In the genomic region with DNA sequence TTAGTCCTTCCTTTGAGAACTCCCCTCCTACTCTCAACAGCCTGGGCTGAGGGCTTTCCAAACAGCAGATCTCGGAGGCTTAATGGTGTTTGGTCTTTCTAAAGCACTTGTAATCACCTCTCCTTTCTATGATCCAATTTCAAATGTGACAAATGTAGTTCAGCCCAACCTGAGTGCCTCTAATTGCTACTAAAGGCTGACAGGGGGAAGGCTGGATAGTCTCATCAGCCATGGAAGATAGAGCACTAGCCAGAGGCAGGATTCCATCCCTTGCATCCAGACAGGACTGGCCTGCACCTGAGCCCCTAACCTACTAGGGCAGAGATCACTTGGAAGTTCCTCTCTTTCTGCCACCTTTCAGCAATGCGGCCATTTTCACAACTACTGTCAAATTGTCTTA, we compare ENCODE assay signal across 21 cellular contexts.
A peak's percentile ranks its signal among the peaks of the same experiment; 100 is the strongest.
DNase-seq lines count a peak whose midpoint lies in the region; ATAC-seq, FAIRE-seq and TF ChIP-seq lines count a peak whose summit lies in the region.
"Had no signal": no experiment of that assay in that cellular context is flagged by ENCODE, and none has a peak within 500 bp of the region (broad histone marks: within the 10 kb centered on the region; RNA-seq: fewer than 3 reads in every experiment).

No MANE protein-coding gene starts in this region.

- no peak for ATAC-seq in Right ventricle myocardium superior (ENCODE audit: poor library complexity)
- ATAC-seq in activated T-cell treated with anti-CD3 and anti-CD28 coated beads, Interleukin-2, amount 50 U/mL, for 4 hours: no peak
- ATAC-seq: naive thymus-derived CD8-positive, alpha-beta T cell had no signal

- H3K4me3 Mint-ChIP-seq in astrocyte (ENCODE audit: unreplicated experiment) (no peak overlapping the region), type B pancreatic cell (no peak overlapping the region)
- no peak overlapping the region for H3K4me3 Mint-ChIP-seq in activated T-cell treated with anti-CD3 and anti-CD28 coated beads, Interleukin-2, amount 50 U/mL, for 4 hours
- H3K4me3 Mint-ChIP-seq: activated CD4-positive, alpha-beta memory T cell treated with anti-CD3 and anti-CD28 coated beads, Interleukin-2, amount 10 ng/mL, durations not matched to agents 7 days and 5 days; memory B cell; naive thymus-derived CD8-positive, alpha-beta T cell had no signal

- peaks cover 5% of the 10 kb centered on the region for H3K27me3 Mint-ChIP-seq in astrocyte (ENCODE audit: low read depth, unreplicated experiment)
- H3K27me3 Mint-ChIP-seq in type B pancreatic cell: peaks cover 19% of the 10 kb centered on the region
- H3K27me3 Mint-ChIP-seq in activated T-cell treated with anti-CD3 and anti-CD28 coated beads, Interleukin-2, amount 50 U/mL, for 4 hours (ENCODE audit: low read depth): peaks cover 27% of the 10 kb centered on the region

- no peaks in the 10 kb centered on the region for H3K79me2 ChIP-seq in astrocyte (ENCODE audit: insufficient read depth, low read length)

- H3K36me3 Mint-ChIP-seq in astrocyte (ENCODE audit: low read depth, unreplicated experiment): no peaks in the 10 kb centered on the region
- H3K36me3 Mint-ChIP-seq in type B pancreatic cell: no peaks in the 10 kb centered on the region
- H3K36me3 Mint-ChIP-seq in activated T-cell treated with anti-CD3 and anti-CD28 coated beads, Interleukin-2, amount 50 U/mL, for 4 hours (ENCODE audit: insufficient read depth): no peaks in the 10 kb centered on the region
- H3K36me3 Mint-ChIP-seq: memory B cell; naive thymus-derived CD8-positive, alpha-beta T cell had no signal

- H3K27ac Mint-ChIP-seq in astrocyte (ENCODE audit: unreplicated experiment): peak overlapping the region; percentile 7
- peak overlapping the region; percentile 24 for H3K27ac Mint-ChIP-seq in type B pancreatic cell
- H3K27ac Mint-ChIP-seq: activated CD4-positive, alpha-beta memory T cell treated with anti-CD3 and anti-CD28 coated beads, Interleukin-2, amount 10 ng/mL, durations not matched to agents 7 days and 5 days; memory B cell; naive thymus-derived CD8-positive, alpha-beta T cell had no signal

- no peak overlapping the region for H3K4me3 ChIP-seq in astrocyte (ENCODE audit: insufficient read depth, low read depth, low read length)
- H3K4me3 ChIP-seq: A549; BLaER1 treated with 17β-estradiol and CSF1 and Interleukin-3, amounts not matched to agents 10 nM and 100 nM; tibial artery had no signal

- H3K36me3 ChIP-seq in astrocyte (ENCODE audit: insufficient read depth, low read length): no peaks in the 10 kb centered on the region
- H3K36me3 ChIP-seq: BLaER1 treated with 17β-estradiol and CSF1 and Interleukin-3, amounts not matched to agents 10 nM and 100 nM; tibial artery; WERI-Rb-1 had no signal

- TF ChIP-seq CTCF in astrocyte (IDR thresholded peaks at IDR 0.05; ENCODE audit: insufficient read depth, low read depth, low read length): no peak
- no peak for TF ChIP-seq CTCF in type B pancreatic cell (conservative IDR thresholded peaks at IDR 0.05)

- H3K4me1 ChIP-seq in astrocyte (ENCODE audit: insufficient read depth, low read length): peaks cover 36% of the 10 kb centered on the region

- no peaks in the 10 kb centered on the region for H3K27me3 ChIP-seq in astrocyte (ENCODE audit: insufficient read depth, low read length)
- H3K27me3 ChIP-seq: BLaER1 treated with 17β-estradiol and CSF1 and Interleukin-3, amounts not matched to agents 10 nM and 100 nM had no signal

- H3K9me3 ChIP-seq in astrocyte (ENCODE audit: insufficient read depth, low read depth, low read length): no peaks in the 10 kb centered on the region
- H3K9me3 ChIP-seq: A549; BLaER1 treated with 17β-estradiol and CSF1 and Interleukin-3, amounts not matched to agents 10 nM and 100 nM; tibial artery had no signal

- peaks cover 45% of the 10 kb centered on the region for H3K4me1 Mint-ChIP-seq in astrocyte (ENCODE audit: low read depth, unreplicated experiment)
- H3K4me1 Mint-ChIP-seq in type B pancreatic cell (ENCODE audit: unreplicated experiment): peaks cover 13% of the 10 kb centered on the region
- H3K4me1 Mint-ChIP-seq in activated T-cell treated with anti-CD3 and anti-CD28 coated beads, Interleukin-2, amount 50 U/mL, for 4 hours (ENCODE audit: low read depth): no peaks in the 10 kb centered on the region
- H3K4me1 Mint-ChIP-seq: naive thymus-derived CD8-positive, alpha-beta T cell had no signal

- no peak overlapping the region for H3K4me2 ChIP-seq in astrocyte (ENCODE audit: low read length)
- H3K4me2 ChIP-seq: A549 had no signal

- no peaks in the 10 kb centered on the region for H3K9me3 Mint-ChIP-seq in astrocyte (ENCODE audit: unreplicated experiment)
- no peaks in the 10 kb centered on the region for H3K9me3 Mint-ChIP-seq in type B pancreatic cell
- no peaks in the 10 kb centered on the region for H3K9me3 Mint-ChIP-seq in activated T-cell treated with anti-CD3 and anti-CD28 coated beads, Interleukin-2, amount 50 U/mL, for 4 hours
- H3K9me3 Mint-ChIP-seq: activated CD4-positive, alpha-beta memory T cell treated with anti-CD3 and anti-CD28 coated beads, Interleukin-2, amount 10 ng/mL, durations not matched to agents 7 days and 5 days; memory B cell; naive thymus-derived CD8-positive, alpha-beta T cell had no signal

- no peaks in the 10 kb centered on the region for H4K20me1 ChIP-seq in astrocyte (ENCODE audit: insufficient read depth, low read length)
- H4K20me1 ChIP-seq: BLaER1 treated with 17β-estradiol and CSF1 and Interleukin-3, amounts not matched to agents 10 nM and 100 nM had no signal

- no peak overlapping the region for H3K9ac ChIP-seq in astrocyte (ENCODE audit: low read length)
- H3K9ac ChIP-seq: BLaER1 treated with 17β-estradiol and CSF1 and Interleukin-3, amounts not matched to agents 10 nM and 100 nM had no signal

- no peak for FAIRE-seq in astrocyte (lab: Jason Lieb, UNC)
- FAIRE-seq: A549, D721Med, GM12892 had no signal

- peak; percentile 63 for DNase-seq in NCI-H748 (lab: John Stamatoyannopoulos, UW; ENCODE audit: unreplicated experiment)
- DNase-seq in NCI-H748 treated with DMSO at 0.1 percent for 48 hours (lab: John Stamatoyannopoulos, UW): no peak
- DNase-seq in NCI-H2227 (lab: John Stamatoyannopoulos, UW; ENCODE audit: unreplicated experiment): peak; percentile 87
- no peak for DNase-seq in astrocyte (ENCODE audit: low read depth)
- no peak for DNase-seq in type B pancreatic cell (ENCODE audit: extremely low spot score, unreplicated experiment)
- no peak for DNase-seq in Right ventricle myocardium superior
- DNase-seq in activated T-cell treated with anti-CD3 and anti-CD28 coated beads, Interleukin-2, amount 50 U/mL, for 4 hours: no peak
- no peak for DNase-seq in superior temporal gyrus (ENCODE audit: extremely low spot score)
- DNase-seq: activated CD4-positive, alpha-beta memory T cell treated with anti-CD3 and anti-CD28 coated beads, Interleukin-2, amount 10 ng/mL, durations not matched to agents 7 days and 5 days; activated naive CD4-positive, alpha-beta T cell treated with anti-CD3 and anti-CD28 coated beads, Interleukin-2, amount 50 U/mL, for 16 hours; activated T-cell treated with anti-CD3 and anti-CD28 coated beads, Interleukin-2, amount 50 U/mL, for 1 hour; naive thymus-derived CD8-positive, alpha-beta T cell; NCI-H1930; T-helper 2 cell; tibial artery; WERI-Rb-1 had no signal

- intact Hi-C loops in Right ventricle myocardium superior (cut with DNase I): loop anchor here (10.0 kb wide), 1 partner anchor 185 kb away; no protein-coding TSS in a partner anchor

- H3K27ac ChIP-seq in astrocyte (ENCODE audit: low read depth, low read length): no peak overlapping the region
- H3K27ac ChIP-seq: A549; BLaER1 treated with 17β-estradiol and CSF1 and Interleukin-3, amounts not matched to agents 10 nM and 100 nM; tibial artery; WERI-Rb-1 had no signal

- H2AFZ ChIP-seq in astrocyte (ENCODE audit: low read depth, low read length): no peak overlapping the region

Comparison
In these comparisons a context has a peak if more than half of its experiments do, and no peak if none do; other contexts are left out.
1. DNase-seq: peak in NCI-H748 (single experiment) and NCI-H2227 (single experiment); none in NCI-H748 treated with DMSO at 0.1 percent for 48 hours (single experiment), astrocyte (single experiment), type B pancreatic cell (single experiment), Right ventricle myocardium superior (single experiment), activated T-cell treated with anti-CD3 and anti-CD28 coated beads, Interleukin-2, amount 50 U/mL, for 4 hours (single experiment) and superior temporal gyrus (single experiment).